Comparison of ENCODE assay signal across 23 cellular contexts in genomic region chr5:122629278-122629677, GRCh38.
"Had no signal": no experiment of that assay in that cellular context is flagged by ENCODE, and none has a peak within 500 bp of the region (broad histone marks: within the 10 kb centered on the region; RNA-seq: fewer than 3 reads in every experiment).

No MANE protein-coding gene starts in this region.

- H3K79me2 ChIP-seq: hepatocyte had no signal

- H2AFZ ChIP-seq: hepatocyte had no signal

- H3K9me3 ChIP-seq: colonic mucosa, gastroesophageal sphincter, heart left ventricle, lower lobe of right lung, mucosa of descending colon had no signal

- H3K4me1 ChIP-seq: colonic mucosa, foreskin keratinocyte, gastroesophageal sphincter, heart left ventricle, left lung, lower lobe of right lung had no signal

- H3K27ac ChIP-seq: colonic mucosa, epithelial cell of prostate, foreskin keratinocyte, gastroesophageal sphincter, heart left ventricle, hepatocyte, left lung, lower lobe of right lung had no signal

- H3K4me3 ChIP-seq: colonic mucosa, gastroesophageal sphincter, heart left ventricle, hepatocyte, left lung, lower lobe of right lung, mucosa of descending colon had no signal

- H3K4me2 ChIP-seq: hepatocyte had no signal

- H3K27me3 ChIP-seq: colonic mucosa, foreskin keratinocyte, gastroesophageal sphincter, heart left ventricle, hepatocyte, left lung had no signal

- H3K36me3 ChIP-seq: colonic mucosa, gastroesophageal sphincter, heart left ventricle, left lung, lower lobe of right lung had no signal

- DNase-seq: colonic mucosa; cortex of kidney; effector CD8-positive, alpha-beta T cell; effector memory CD8-positive, alpha-beta T cell; endodermal cell; erythroblast; foreskin keratinocyte; heart left ventricle; hypothalamus; immature natural killer cell; islet precursor cell; kidney; kidney glomerular epithelial cell; left lung; left ventricle myocardium superior; lower lobe of right lung; mesenchymal stem cell; mucosa of descending colon had no signal

- FAIRE-seq: endometrium, kidney had no signal

- ATAC-seq: effector memory CD8-positive, alpha-beta T cell; esophagus mucosa; foreskin keratinocyte; gastroesophageal sphincter; heart left ventricle; left lung; left ventricle myocardium superior; lower lobe of right lung; mucosa of descending colon had no signal
